ENCODE assay signal across 5 cellular contexts in the genomic region with DNA sequence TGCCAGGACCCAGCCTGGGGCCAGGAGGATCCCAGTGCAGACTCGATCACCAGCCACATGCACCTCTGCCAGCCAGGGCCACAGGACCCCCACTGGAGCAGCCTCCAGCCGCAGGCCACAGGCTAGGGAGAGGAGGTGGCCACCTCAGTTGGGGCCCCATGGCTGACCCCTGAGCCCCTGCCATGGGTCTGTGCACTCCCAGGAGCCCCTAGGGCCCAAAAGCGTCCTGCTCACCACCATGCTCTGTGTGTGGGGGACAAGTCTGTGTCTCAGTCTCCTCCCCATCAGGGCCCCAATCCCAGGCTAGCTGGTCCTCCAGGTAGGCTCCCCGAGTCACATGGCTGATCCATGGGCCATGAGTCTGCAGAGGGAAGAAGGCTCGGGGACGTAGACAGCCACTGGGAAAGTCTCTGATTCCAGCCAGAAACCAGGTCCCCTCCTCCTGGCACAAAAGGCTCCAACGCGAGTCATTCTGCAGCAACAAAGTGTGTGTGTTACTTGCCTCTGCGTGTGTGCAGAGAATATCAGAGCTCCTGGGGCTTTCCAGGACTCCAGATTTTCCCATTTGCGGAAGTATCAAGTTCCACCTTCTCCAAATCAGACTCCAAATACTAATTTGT. TPM values are rescaled to one million over a fixed set of nuclear protein-coding genes. Genes with fewer than 3 reads are reported as not detected.
DNase-seq lines count a peak whose midpoint lies in the region; ATAC-seq and TF ChIP-seq lines count a peak whose summit lies in the region.

No MANE protein-coding gene starts in this region.

- H3K9me3 ChIP-seq in HUES6 (ENCODE audit: control insufficient read depth, insufficient read depth, low read depth, low read length) (no peaks in the 10 kb centered on the region), neural progenitor cell (ENCODE audit: low read depth) (no peaks in the 10 kb centered on the region)

- no peak overlapping the region for H2AFZ ChIP-seq in neural progenitor cell (replicated peaks)

- H3F3A ChIP-seq in neural progenitor cell (ENCODE audit: low read depth), result peaks cover 14% of the 10 kb centered on the region

- H3K36me3 Mint-ChIP-seq in neural progenitor cell, result no peaks in the 10 kb centered on the region

- no peak for ATAC-seq in HG03097 (IDR thresholded peaks at IDR 0.05; ENCODE audit: low FRiP score, unreplicated experiment)

- TF ChIP-seq CTCF in brain microvascular endothelial cell (IDR thresholded peaks at IDR 0.05; ENCODE audit: low read depth, low read length, missing control alignments) (no peak), neural progenitor cell (IDR thresholded peaks at IDR 0.05) (no peak)

- in situ Hi-C loops in brain microvascular endothelial cell (cut with HindIII; ENCODE audit: low pct_ligation_motif_present, low sequenced_read_pairs), result no loop called here

- H3K27me3 ChIP-seq in HUES6 (ENCODE audit: control insufficient read depth, insufficient read depth, low read length) (peaks cover 25% of the 10 kb centered on the region), brain microvascular endothelial cell (replicated peaks) (no peaks in the 10 kb centered on the region), neural progenitor cell (peaks cover 26% of the 10 kb centered on the region)

- H3K79me2 ChIP-seq in neural progenitor cell (ENCODE audit: low read depth), result no peaks in the 10 kb centered on the region

- no peaks in the 10 kb centered on the region for H3K36me3 ChIP-seq in HUES6 (ENCODE audit: control insufficient read depth, insufficient read depth, low read length)
- H3K36me3 ChIP-seq in brain microvascular endothelial cell (replicated peaks), result no peaks in the 10 kb centered on the region
- H3K36me3 ChIP-seq in neural progenitor cell, result no peaks in the 10 kb centered on the region

- DNase-seq in brain microvascular endothelial cell, result peak; percentile 54
- DNase-seq in neural progenitor cell (ENCODE audit: low spot score), result no peak
- DNase-seq in NCI-H226, result no peak

- peak overlapping the region; percentile 83 for H3K27ac Mint-ChIP-seq in neural progenitor cell

- peak overlapping the region; percentile 82 for H3K4me3 Mint-ChIP-seq in neural progenitor cell

- no peaks in the 10 kb centered on the region for H4K20me1 ChIP-seq in neural progenitor cell (ENCODE audit: low read depth)

- H3K4me1 Mint-ChIP-seq in neural progenitor cell, result peaks cover 22% of the 10 kb centered on the region

- peak overlapping the region; percentile 13 for H3K9ac ChIP-seq in HUES6 (ENCODE audit: low read length)
- H3K9ac ChIP-seq in neural progenitor cell, result no peak overlapping the region

- no peaks in the 10 kb centered on the region for H3K9me3 Mint-ChIP-seq in neural progenitor cell

- H3K4me1 ChIP-seq in HUES6 (ENCODE audit: control insufficient read depth, insufficient read depth, low read length) (peaks cover 29% of the 10 kb centered on the region), neural progenitor cell (peaks cover 5% of the 10 kb centered on the region)

- H3K27ac ChIP-seq in HUES6 (ENCODE audit: low read depth, low read length) (peak overlapping the region; percentile 5; the same call in 1 of the 2 replicates), brain microvascular endothelial cell (peak overlapping the region; percentile 39), neural progenitor cell (peak overlapping the region; percentile 15)

- H3K4me3 ChIP-seq in HUES6 (ENCODE audit: low read depth, low read length) (peak overlapping the region; percentile 55), brain microvascular endothelial cell (ENCODE audit: low read depth, low read length) (peak overlapping the region; percentile 18), neural progenitor cell (peak overlapping the region; percentile 42)

- H3K27me3 Mint-ChIP-seq in neural progenitor cell (ENCODE audit: insufficient read depth, low read depth), result peaks cover 9% of the 10 kb centered on the region

- peak overlapping the region; percentile 69 for H3K4me2 ChIP-seq in neural progenitor cell

RNA-seq across cellular contexts. Expression of gene PRSS8, which starts 6.1 kb away (rescaled TPM):
- 2.7 and 17.6 TPM in 2 replicates for total RNA-seq in neural progenitor cell (ENCODE audit: low replicate concordance)

RNA-seq across cellular contexts. Expression of gene PRSS36, which starts 8.3 kb away (rescaled TPM):
- 0.30 and 0.68 TPM in 2 replicates for total RNA-seq in neural progenitor cell (ENCODE audit: low replicate concordance)

RNA-seq across cellular contexts. Expression of gene KAT8, which starts 24.1 kb away (rescaled TPM):
- 59.7 and 71.7 TPM in 2 replicates for total RNA-seq in neural progenitor cell (ENCODE audit: low replicate concordance)

RNA-seq across cellular contexts. Expression of gene BCKDK, which starts 33.4 kb away (rescaled TPM):
- 19.8 and 38.1 TPM in 2 replicates for total RNA-seq in neural progenitor cell (ENCODE audit: low replicate concordance)

RNA-seq across cellular contexts. Expression of gene FUS, which starts 38.3 kb away (rescaled TPM):
- total RNA-seq in neural progenitor cell (ENCODE audit: low replicate concordance), result 81.7 and 127 TPM in 2 replicates
